ENCODE assay signal across 23 cellular contexts in genomic region chr7:100106633-100107032, GRCh38.
"Had no signal": no experiment of that assay in that cellular context is flagged by ENCODE, and none has a peak within 500 bp of the region (broad histone marks: within the 10 kb centered on the region; RNA-seq: fewer than 3 reads in every experiment).

No MANE protein-coding gene starts in this region.

- H3K27ac ChIP-seq: epithelial cell of prostate, gastrocnemius medialis, neural progenitor cell, psoas muscle, skin epidermis, spleen, thoracic aorta, tibial nerve, upper lobe of right lung, uterus had no signal

- H3K27me3 ChIP-seq: gastrocnemius medialis, neural progenitor cell, spleen, tibial nerve, upper lobe of right lung, uterus had no signal

- H3K27me3 Mint-ChIP-seq: naive B cell; natural killer cell treated with Interleukin-12 subunit alpha and Interleukin-12 subunit beta and Interleukin-15 and Interleukin-18, amount 100 ng/mL, for 72 hours; stimulated activated naive B cell treated with anti-CD40 and anti-IgM and Interleukin-4, amounts not matched to agents 10 μg/mL and 1 μg/mL and 100 μg/mL, for 72 hours; stimulated activated naive CD8-positive, alpha-beta T cell treated with anti-CD3 and anti-CD28 coated beads, Interleukin-15, Interleukin-2, amounts not matched to agents 100 ng/mL and 50 ng/mL, for 24 hours had no signal

- H3K36me3 Mint-ChIP-seq: naive B cell; natural killer cell treated with Interleukin-12 subunit alpha and Interleukin-12 subunit beta and Interleukin-15 and Interleukin-18, amount 100 ng/mL, for 72 hours had no signal

- H3K9me3 Mint-ChIP-seq: endodermal cell; mesothelial cell of epicardium; naive B cell; natural killer cell treated with Interleukin-12 subunit alpha and Interleukin-12 subunit beta and Interleukin-15 and Interleukin-18, amount 100 ng/mL, for 72 hours; neural progenitor cell; stimulated activated naive B cell treated with anti-CD40 and anti-IgM and Interleukin-4, amounts not matched to agents 10 μg/mL and 1 μg/mL and 100 μg/mL, for 72 hours; stimulated activated naive CD8-positive, alpha-beta T cell treated with anti-CD3 and anti-CD28 coated beads, Interleukin-15, Interleukin-2, amounts not matched to agents 100 ng/mL and 50 ng/mL, for 24 hours had no signal

- H3K9me3 ChIP-seq: gastrocnemius medialis, mucosa of descending colon, psoas muscle, spleen, thoracic aorta, tibial nerve, upper lobe of right lung, uterus had no signal

- H3K4me3 Mint-ChIP-seq: endodermal cell; mesothelial cell of epicardium; natural killer cell treated with Interleukin-12 subunit alpha and Interleukin-12 subunit beta and Interleukin-15 and Interleukin-18, amount 100 ng/mL, for 72 hours; neural progenitor cell; stimulated activated naive B cell treated with anti-CD40 and anti-IgM and Interleukin-4, amounts not matched to agents 10 μg/mL and 1 μg/mL and 100 μg/mL, for 72 hours; stimulated activated naive CD8-positive, alpha-beta T cell treated with anti-CD3 and anti-CD28 coated beads, Interleukin-15, Interleukin-2, amounts not matched to agents 100 ng/mL and 50 ng/mL, for 24 hours had no signal

- ATAC-seq: esophagus mucosa; gastrocnemius medialis; mucosa of descending colon; natural killer cell treated with Interleukin-12 subunit alpha and Interleukin-12 subunit beta and Interleukin-15 and Interleukin-18, amount 100 ng/mL, for 72 hours; psoas muscle; right cardiac atrium; stimulated activated naive B cell treated with anti-CD40 and anti-IgM and Interleukin-4, amounts not matched to agents 10 μg/mL and 1 μg/mL and 100 μg/mL, for 72 hours; upper lobe of right lung had no signal

- H3K4me1 ChIP-seq: neural progenitor cell had no signal

- H3K36me3 ChIP-seq: neural progenitor cell, uterus had no signal

- DNase-seq: effector CD8-positive, alpha-beta T cell; endodermal cell; foreskin fibroblast; gastrocnemius medialis; mesenchymal stem cell; mucosa of descending colon; naive B cell; psoas muscle; spleen; stimulated activated CD4-positive, alpha-beta T cell treated with anti-CD3 and anti-CD28 coated beads, Interleukin-4, amount 100 ng/mL, for 4 hours; stimulated activated naive B cell treated with anti-CD40 and anti-IgM and Interleukin-4, amounts not matched to agents 10 μg/mL and 1 μg/mL and 100 μg/mL, for 72 hours; upper lobe of right lung; uterus had no signal

- H3K4me3 ChIP-seq: gastrocnemius medialis, mucosa of descending colon, neural progenitor cell, psoas muscle, skin epidermis, spleen, thoracic aorta, tibial nerve, upper lobe of right lung, uterus had no signal

- H3K4me1 Mint-ChIP-seq: endodermal cell had no signal

- H3K27ac Mint-ChIP-seq: endodermal cell; mesothelial cell of epicardium; natural killer cell treated with Interleukin-12 subunit alpha and Interleukin-12 subunit beta and Interleukin-15 and Interleukin-18, amount 100 ng/mL, for 72 hours; neural progenitor cell; stimulated activated naive CD8-positive, alpha-beta T cell treated with anti-CD3 and anti-CD28 coated beads, Interleukin-15, Interleukin-2, amounts not matched to agents 100 ng/mL and 50 ng/mL, for 24 hours had no signal
